In the genomic region with DNA sequence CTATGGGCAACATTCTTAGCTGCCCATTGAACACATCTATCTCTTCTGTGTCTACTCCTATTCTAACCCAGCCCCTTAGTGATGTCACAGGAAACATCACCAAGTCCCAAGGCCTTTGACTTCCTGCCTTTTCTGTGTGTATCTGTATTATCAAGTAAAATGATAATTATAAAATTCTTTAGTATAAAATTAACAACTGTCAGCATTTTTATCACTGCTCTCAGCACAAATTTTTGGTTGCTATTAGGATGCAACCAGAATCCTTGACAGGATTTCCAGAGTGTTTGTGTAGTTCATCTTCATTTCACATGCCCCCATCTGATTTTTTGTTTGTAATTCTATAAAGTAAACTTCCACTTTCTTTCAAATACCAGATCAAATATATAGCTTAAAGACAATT, we compare ENCODE assay signal across 35 cellular contexts. TPM values are rescaled to one million over a fixed set of nuclear protein-coding genes. Genes with fewer than 3 reads are reported as not detected.
"Had no signal": no experiment of that assay in that cellular context is flagged by ENCODE, and none has a peak within 500 bp of the region (broad histone marks: within the 10 kb centered on the region; RNA-seq: fewer than 3 reads in every experiment).

No MANE protein-coding gene starts in this region.

- H3K9me3 Mint-ChIP-seq: dendritic cell treated with granulocyte-macrophage colony-stimulating factor and Interleukin-4, amounts not matched to agents 40 ng/mL and 50 ng/mL, for 4 days; effector memory CD8-positive, alpha-beta T cell had no signal

- H3K4me3 ChIP-seq: colonic mucosa, esophagus squamous epithelium, gastrocnemius medialis, heart right ventricle, left lung, lower lobe of right lung, mucosa of descending colon had no signal

- ATAC-seq: effector memory CD8-positive, alpha-beta T cell; esophagus mucosa; gastrocnemius medialis; heart right ventricle; left cardiac atrium; left lung; left ventricle myocardium superior; lower lobe of right lung; mucosa of descending colon had no signal

- H3K36me3 Mint-ChIP-seq: mesothelial cell of epicardium, naive B cell had no signal

- H3K9me3 ChIP-seq: colonic mucosa, esophagus squamous epithelium, gastrocnemius medialis, heart right ventricle, left lung, lower lobe of right lung, mucosa of descending colon had no signal

- H3K27ac ChIP-seq: colonic mucosa, epithelial cell of prostate, esophagus squamous epithelium, gastrocnemius medialis, heart right ventricle, left lung, lower lobe of right lung had no signal

- H3K36me3 ChIP-seq: colonic mucosa, esophagus squamous epithelium, gastrocnemius medialis, heart right ventricle, left lung, lower lobe of right lung had no signal

- H3K27ac Mint-ChIP-seq: dendritic cell treated with granulocyte-macrophage colony-stimulating factor and Interleukin-4, amounts not matched to agents 40 ng/mL and 50 ng/mL, for 4 days; effector memory CD8-positive, alpha-beta T cell; endodermal cell; mesothelial cell of epicardium had no signal

- FAIRE-seq: endometrium, islet of Langerhans, keratinocyte had no signal

- H3K4me3 Mint-ChIP-seq: dendritic cell treated with granulocyte-macrophage colony-stimulating factor and Interleukin-4, amounts not matched to agents 40 ng/mL and 50 ng/mL, for 4 days; effector memory CD8-positive, alpha-beta T cell; endodermal cell; mesothelial cell of epicardium had no signal

- H3K27me3 Mint-ChIP-seq: dendritic cell treated with granulocyte-macrophage colony-stimulating factor and Interleukin-4, amounts not matched to agents 40 ng/mL and 50 ng/mL, for 4 days; naive B cell had no signal

- H3K4me1 ChIP-seq: colonic mucosa, esophagus squamous epithelium, gastrocnemius medialis, lower lobe of right lung had no signal

- H3K27me3 ChIP-seq: colonic mucosa, esophagus squamous epithelium, gastrocnemius medialis, heart right ventricle, left lung had no signal

- DNase-seq: colonic mucosa; cortex of kidney; effector CD8-positive, alpha-beta T cell; effector memory CD8-positive, alpha-beta T cell; endodermal cell; erythroblast; esophagus squamous epithelium; foreskin fibroblast; foreskin melanocyte; gastrocnemius medialis; glutamatergic neuron; head of caudate nucleus; heart right ventricle; hippocampal formation; left cardiac atrium; left lung; left ventricle myocardium superior; lower lobe of right lung; mesenchymal stem cell; mucosa of descending colon; naive B cell had no signal

- H3K4me1 Mint-ChIP-seq: endodermal cell, mesothelial cell of epicardium had no signal

RNA-seq across cellular contexts. Expression of a gene that starts 33.8 kb away (rescaled TPM):
- total RNA-seq: colonic mucosa, dermis microvascular lymphatic vessel endothelial cell, endodermal cell, esophagus mucosa, esophagus squamous epithelium, gastrocnemius medialis, glomerular endothelial cell, heart right ventricle, kidney epithelial cell, left cardiac atrium, left lung, left ventricle myocardium superior, lower leg skin, lower lobe of right lung, lung microvascular endothelial cell, mesenteric fat pad, mesothelial cell of epicardium, mucosa of descending colon, myocyte had no signal
- polyA plus RNA-seq: heart right ventricle, keratinocyte had no signal

RNA-seq across cellular contexts. Expression of a gene that starts 47.6 kb away (rescaled TPM):
- total RNA-seq: colonic mucosa, endodermal cell, esophagus mucosa, glomerular endothelial cell, kidney epithelial cell, left ventricle myocardium superior, myocyte had no signal
- polyA plus RNA-seq: keratinocyte had no signal

RNA-seq across cellular contexts. Expression of a gene that starts 59.2 kb away (rescaled TPM):
- total RNA-seq: colonic mucosa, dermis microvascular lymphatic vessel endothelial cell, endodermal cell, esophagus mucosa, esophagus squamous epithelium, gastrocnemius medialis, glomerular endothelial cell, heart right ventricle, kidney epithelial cell, left cardiac atrium, left lung, left ventricle myocardium superior, lower leg skin, lower lobe of right lung, lung microvascular endothelial cell, mesenteric fat pad, mesothelial cell of epicardium, mucosa of descending colon, myocyte had no signal
- polyA plus RNA-seq: heart right ventricle, keratinocyte had no signal
